Comparison of ENCODE assay signal across 16 cellular contexts in the genomic region with DNA sequence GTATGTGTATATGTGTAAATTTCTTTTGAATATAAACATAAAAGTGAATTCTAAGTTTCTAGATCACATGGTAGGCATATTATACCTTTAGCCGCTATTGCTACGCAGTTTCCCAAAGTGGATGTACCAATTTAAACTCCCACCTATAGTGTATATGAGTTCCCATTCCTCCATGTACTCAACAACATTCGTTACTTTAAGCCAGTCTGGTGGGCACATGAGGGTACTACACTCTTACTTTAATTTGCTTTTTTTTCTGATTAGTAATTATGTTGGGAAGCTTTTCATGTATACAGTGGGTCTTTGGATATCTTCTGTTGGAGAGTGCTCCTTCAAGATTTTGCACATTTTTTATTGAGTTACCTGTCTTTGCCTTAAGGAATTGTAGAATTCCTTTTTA.
DNase-seq lines count a peak whose midpoint lies in the region; ATAC-seq and TF ChIP-seq lines count a peak whose summit lies in the region.
"Had no signal": no experiment of that assay in that cellular context is flagged by ENCODE, and none has a peak within 500 bp of the region (broad histone marks: within the 10 kb centered on the region; RNA-seq: fewer than 3 reads in every experiment).

No MANE protein-coding gene starts in this region.

- DNase-seq in GM23338 (ENCODE audit: low spot score): peak; percentile 21
- DNase-seq in endodermal cell: no peak
- DNase-seq in neural progenitor cell (ENCODE audit: low spot score): no peak
- no peak for DNase-seq in activated CD8-positive, alpha-beta memory T cell treated with anti-CD3 and anti-CD28 coated beads, Interleukin-2, amount 50 U/mL, for 48 hours
- DNase-seq in retina: no peak
- no peak for DNase-seq in mucosa of gallbladder (ENCODE audit: low spot score)
- DNase-seq: NCI-H1417 treated with DMSO at 0.1 percent for 48 hours, NCI-H1930, NCI-H446, RPMI8226, SIG-M5 had no signal

- H3K4me3 ChIP-seq in GM23338 (no peak overlapping the region), endodermal cell (ENCODE audit: low read length) (no peak overlapping the region), neural progenitor cell (no peak overlapping the region)

- ATAC-seq in GM23338 (no peak), HG03520 (IDR thresholded peaks at IDR 0.05; ENCODE audit: unreplicated experiment) (peak; percentile 60), HG02759 (IDR thresholded peaks at IDR 0.05; ENCODE audit: unreplicated experiment) (no peak)

- H3K4me1 ChIP-seq in GM23338 (ENCODE audit: insufficient read depth): no peaks in the 10 kb centered on the region
- no peaks in the 10 kb centered on the region for H3K4me1 ChIP-seq in endodermal cell (ENCODE audit: control insufficient read depth, insufficient read depth, low read length)
- H3K4me1 ChIP-seq in neural progenitor cell: no peaks in the 10 kb centered on the region

- WGBS in endodermal cell (ENCODE audit: insufficient coverage in 1 of 2, insufficient read length in 1 of 2), 2 experiments: 96% methylated on average over 3 of the region's 3 CpGs; no CpG with 5 or more reads in 1 of the 2 experiments

- H2AFZ ChIP-seq in GM23338 (no peak overlapping the region), neural progenitor cell (replicated peaks) (no peak overlapping the region)

- H3K9me3 Mint-ChIP-seq in GM23338 (no peaks in the 10 kb centered on the region), endodermal cell (no peaks in the 10 kb centered on the region), neural progenitor cell (no peaks in the 10 kb centered on the region)
- H3K9me3 Mint-ChIP-seq: IgD-negative memory B cell had no signal

- H4K20me1 ChIP-seq in GM23338 (replicated peaks; ENCODE audit: insufficient read depth) (no peaks in the 10 kb centered on the region), neural progenitor cell (ENCODE audit: low read depth) (no peaks in the 10 kb centered on the region)

- H3K9ac ChIP-seq in endodermal cell (ENCODE audit: extremely low read depth, low read length, poor library complexity, severe bottlenecking): no peak overlapping the region
- no peak overlapping the region for H3K9ac ChIP-seq in neural progenitor cell

- H3K27me3 Mint-ChIP-seq in GM23338 (ENCODE audit: insufficient read depth, low read depth, poor library complexity) (no peaks in the 10 kb centered on the region), endodermal cell (ENCODE audit: insufficient read depth) (no peaks in the 10 kb centered on the region), neural progenitor cell (ENCODE audit: insufficient read depth, low read depth) (no peaks in the 10 kb centered on the region)
- H3K27me3 Mint-ChIP-seq: IgD-negative memory B cell had no signal

- no peaks in the 10 kb centered on the region for H3K27me3 ChIP-seq in GM23338 (ENCODE audit: insufficient read depth)
- no peaks in the 10 kb centered on the region for H3K27me3 ChIP-seq in endodermal cell (ENCODE audit: control insufficient read depth, insufficient read depth, low read length, poor library complexity, severe bottlenecking)
- H3K27me3 ChIP-seq in neural progenitor cell: no peaks in the 10 kb centered on the region

- H3K27ac Mint-ChIP-seq in GM23338 (no peak overlapping the region), endodermal cell (no peak overlapping the region), neural progenitor cell (no peak overlapping the region)
- H3K27ac Mint-ChIP-seq: IgD-negative memory B cell had no signal

- no peak overlapping the region for H3K27ac ChIP-seq in GM23338 (ENCODE audit: low read depth)
- H3K27ac ChIP-seq in endodermal cell (ENCODE audit: low read depth, low read length): no peak overlapping the region
- no peak overlapping the region for H3K27ac ChIP-seq in neural progenitor cell
- H3K27ac ChIP-seq: C4-2B, HL-60 had no signal

- H3K9me3 ChIP-seq in endodermal cell (ENCODE audit: control insufficient read depth, low read length) (no peaks in the 10 kb centered on the region), neural progenitor cell (ENCODE audit: low read depth) (no peaks in the 10 kb centered on the region)

- no peak overlapping the region for H3K4me3 Mint-ChIP-seq in GM23338
- no peak overlapping the region for H3K4me3 Mint-ChIP-seq in endodermal cell
- H3K4me3 Mint-ChIP-seq in neural progenitor cell: no peak overlapping the region
- H3K4me3 Mint-ChIP-seq: IgD-negative memory B cell had no signal

- no peaks in the 10 kb centered on the region for H3K36me3 ChIP-seq in GM23338 (ENCODE audit: insufficient read depth)
- H3K36me3 ChIP-seq in endodermal cell (ENCODE audit: control insufficient read depth, insufficient read depth, low read length): no peaks in the 10 kb centered on the region
- H3K36me3 ChIP-seq in neural progenitor cell: no peaks in the 10 kb centered on the region

- H3K4me1 Mint-ChIP-seq in GM23338 (no peaks in the 10 kb centered on the region), endodermal cell (no peaks in the 10 kb centered on the region), neural progenitor cell (no peaks in the 10 kb centered on the region)
- H3K4me1 Mint-ChIP-seq: IgD-negative memory B cell had no signal

- H3K4me2 ChIP-seq in GM23338: no peak overlapping the region
- H3K4me2 ChIP-seq in neural progenitor cell: no peak overlapping the region

- H3F3A ChIP-seq in GM23338 (replicated peaks; ENCODE audit: low read depth) (no peaks in the 10 kb centered on the region), neural progenitor cell (ENCODE audit: low read depth) (no peaks in the 10 kb centered on the region)

- TF ChIP-seq CTCF in GM23338 (conservative IDR thresholded peaks at IDR 0.05; ENCODE audit: low read depth in 2 of 2) (peak in 1 of 2 experiments; percentile 37; a peak in 1 of 4 replicates), endodermal cell (conservative IDR thresholded peaks at IDR 0.05) (peak; percentile 63), neural progenitor cell (IDR thresholded peaks at IDR 0.05) (peak; percentile 28)

- no peaks in the 10 kb centered on the region for H3K9me2 ChIP-seq in GM23338 (ENCODE audit: insufficient read depth)

- no peaks in the 10 kb centered on the region for H3K36me3 Mint-ChIP-seq in GM23338 (ENCODE audit: low read depth)
- no peaks in the 10 kb centered on the region for H3K36me3 Mint-ChIP-seq in endodermal cell (ENCODE audit: low read depth)
- peaks cover 5% of the 10 kb centered on the region for H3K36me3 Mint-ChIP-seq in neural progenitor cell
- H3K36me3 Mint-ChIP-seq: IgD-negative memory B cell had no signal

- H3K79me2 ChIP-seq in GM23338 (replicated peaks; ENCODE audit: insufficient read depth) (no peaks in the 10 kb centered on the region), neural progenitor cell (ENCODE audit: low read depth) (no peaks in the 10 kb centered on the region)

TF ChIP-seq in GM23338, 12 proteins besides CTCF, POLR2A, EP300 and RAD21 (continues in another document):
- TF ChIP-seq EZH2 (IDR thresholded peaks at IDR 0.05; ENCODE audit: low read depth, unreplicated experiment): no peak
- TF ChIP-seq, protein P1, sequence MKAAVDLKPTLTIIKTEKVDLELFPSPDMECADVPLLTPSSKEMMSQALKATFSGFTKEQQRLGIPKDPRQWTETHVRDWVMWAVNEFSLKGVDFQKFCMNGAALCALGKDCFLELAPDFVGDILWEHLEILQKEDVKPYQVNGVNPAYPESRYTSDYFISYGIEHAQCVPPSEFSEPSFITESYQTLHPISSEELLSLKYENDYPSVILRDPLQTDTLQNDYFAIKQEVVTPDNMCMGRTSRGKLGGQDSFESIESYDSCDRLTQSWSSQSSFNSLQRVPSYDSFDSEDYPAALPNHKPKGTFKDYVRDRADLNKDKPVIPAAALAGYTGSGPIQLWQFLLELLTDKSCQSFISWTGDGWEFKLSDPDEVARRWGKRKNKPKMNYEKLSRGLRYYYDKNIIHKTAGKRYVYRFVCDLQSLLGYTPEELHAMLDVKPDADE (IDR thresholded peaks at IDR 0.05): no peak
